8 cellular contexts compared by ENCODE assay signal in genomic region chr17:50347087-50347893, GRCh38. TPM values are rescaled to one million over a fixed set of nuclear protein-coding genes. Genes with fewer than 3 reads are reported as not detected.
A peak's percentile ranks its signal among the peaks of the same experiment; 100 is the strongest.
DNase-seq lines count a peak whose midpoint lies in the region; ATAC-seq, FAIRE-seq and TF ChIP-seq lines count a peak whose summit lies in the region.

No MANE protein-coding gene starts in this region.

- peak overlapping the region; percentile 34 for H4K91ac ChIP-seq in H1 (replicated peaks; ENCODE audit: insufficient read length, low read length)

- no peak for TF ChIP-seq EP300 in H1 (IDR thresholded peaks at IDR 0.05; ENCODE audit: borderline replicate concordance in 1 of 2, low read depth in 2 of 2, low read length in 2 of 2)

- H3K79me2 ChIP-seq in MM.1S (ENCODE audit: low read length) (peaks cover 13% of the 10 kb centered on the region), H1 (ENCODE audit: control insufficient read depth in 1 of 2, insufficient read depth in 2 of 2, low read length in 2 of 2) (peaks cover 0 to 25% of the 10 kb centered on the region in 2 experiments; a peak in 2 of 4 replicates)

- H2BK5ac ChIP-seq in H1 (ENCODE audit: low read depth, low read length) = peak overlapping the region; percentile 72; the same call in 1 of the 2 replicates

- peak overlapping the region; percentile 65 for H3K4ac ChIP-seq in H1 (replicated peaks; ENCODE audit: insufficient read length, low read depth, low read length)

- H2AK5ac ChIP-seq in H1 (ENCODE audit: low read depth, low read length) = peak overlapping the region; percentile 65; the same call in 1 of the 2 replicates

- H3K4me1 Mint-ChIP-seq in natural killer cell treated with Interleukin-12 subunit alpha and Interleukin-12 subunit beta and Interleukin-15 and Interleukin-18, amount 100 ng/mL, for 72 hours (ENCODE audit: low read depth in 2 of 2) = peaks cover 9 to 34% of the 10 kb centered on the region in 2 donors

- H3K9me3 ChIP-seq in BE2C = no peaks in the 10 kb centered on the region
- no peaks in the 10 kb centered on the region for H3K9me3 ChIP-seq in MM.1S (replicated peaks; ENCODE audit: insufficient read depth, low read length)
- H3K9me3 ChIP-seq in H1 (ENCODE audit: insufficient read depth in 2 of 2, low read depth in 1 of 2, low read length in 1 of 2) = no peaks in the 10 kb centered on the region
- H3K9me3 ChIP-seq in body of pancreas = no peaks in the 10 kb centered on the region

- H3K4me3 Mint-ChIP-seq in natural killer cell treated with Interleukin-12 subunit alpha and Interleukin-12 subunit beta and Interleukin-15 and Interleukin-18, amount 100 ng/mL, for 72 hours = peak overlapping the region; percentile 85

- no peak overlapping the region for H3K23ac ChIP-seq in H1 (ENCODE audit: insufficient read length)

- H3K27ac ChIP-seq in MM.1S (ENCODE audit: low read length) (no peak overlapping the region), H1 (ENCODE audit: low read depth, low read length) (no peak overlapping the region), body of pancreas (peak overlapping the region in 1 of 4 donors; percentile 28)

- H3K27me3 Mint-ChIP-seq in natural killer cell treated with Interleukin-12 subunit alpha and Interleukin-12 subunit beta and Interleukin-15 and Interleukin-18, amount 100 ng/mL, for 72 hours = no peaks in the 10 kb centered on the region

- H3K18ac ChIP-seq in H1 (ENCODE audit: extremely low read depth, low read length) = peak overlapping the region; percentile 51

- no peaks in the 10 kb centered on the region for H3F3A ChIP-seq in MM.1S (ENCODE audit: insufficient read depth, low read length)

- H3K9me2 ChIP-seq in MM.1S (replicated peaks; ENCODE audit: insufficient read depth, low read length) = no peaks in the 10 kb centered on the region

- no peak overlapping the region for H3K56ac ChIP-seq in H1 (replicated peaks; ENCODE audit: insufficient read length, low read depth, low read length)

- POLR2A ChIA-PET in H1 (lab: Charles Lee; ENCODE audit: partially characterized antibody) = interaction anchor here (0.6 to 12.4 kb wide), 10 partner anchors 15 to 201 kb away, joined by 3 to 135 read pairs (median 3); partner anchors contain the start of gene LRRC59

- 0 out of 2 replicates have a peak overlapping the region, but pooled peaks have one; percentile 7 for H2BK20ac ChIP-seq in H1 (ENCODE audit: low read length)

- no peaks in the 10 kb centered on the region for H3K36me3 Mint-ChIP-seq in natural killer cell treated with Interleukin-12 subunit alpha and Interleukin-12 subunit beta and Interleukin-15 and Interleukin-18, amount 100 ng/mL, for 72 hours

- TF ChIP-seq POLR2A in H1 (IDR thresholded peaks at IDR 0.05; ENCODE audit: control extremely low read depth in 1 of 2, low read depth in 2 of 2, low read length in 2 of 2) = 0 out of 3 replicates have a peak, but pooled peaks of 1 of the 2 experiments have one; percentile 35
- TF ChIP-seq POLR2A in body of pancreas (IDR thresholded peaks at IDR 0.05) = no peak

- 15% methylated on average over 15 of the region's 19 CpGs; no CpG with 5 or more reads in 1 of the 2 experiments for WGBS in H1 (ENCODE audit: extremely low coverage in 1 of 2, insufficient coverage in 1 of 2, insufficient read length in 1 of 2, insufficient replicate concordance in 2 of 2, low coverage in 1 of 2, low lambda C conversion rate in 2 of 2, missing lambda C conversion rate in 1 of 2), 2 experiments
- 44 to 63% methylated on average over 6 to 17 of the region's 19 CpGs for WGBS in body of pancreas, 2 donors

- no peak for ATAC-seq in natural killer cell treated with Interleukin-12 subunit alpha and Interleukin-12 subunit beta and Interleukin-15 and Interleukin-18, amount 100 ng/mL, for 72 hours
- ATAC-seq in body of pancreas (no peak), HG03159 (IDR thresholded peaks at IDR 0.05; ENCODE audit: unreplicated experiment) (no peak)

- H3K9me3 Mint-ChIP-seq in natural killer cell treated with Interleukin-12 subunit alpha and Interleukin-12 subunit beta and Interleukin-15 and Interleukin-18, amount 100 ng/mL, for 72 hours = no peaks in the 10 kb centered on the region

- H4K20me1 ChIP-seq in MM.1S (ENCODE audit: insufficient read depth, low read length) = no peaks in the 10 kb centered on the region
- H4K20me1 ChIP-seq in H1 (replicated peaks in 1 of 2; ENCODE audit: control insufficient read depth in 1 of 2, insufficient read depth in 2 of 2, low read length in 2 of 2) = peaks cover 2 to 21% of the 10 kb centered on the region in 2 experiments

- H4K8ac ChIP-seq in H1 (ENCODE audit: extremely low read depth, insufficient read depth, low read length) = no peak overlapping the region; the same call in 1 of the 2 replicates

- H3K4me3 ChIP-seq in BE2C (ENCODE audit: low read depth, low read length) = peak overlapping the region; percentile 77
- peak overlapping the region; percentile 92 for H3K4me3 ChIP-seq in MM.1S (ENCODE audit: low read length)
- peak overlapping the region; percentile 81 to 93 (median 88) for H3K4me3 ChIP-seq in H1 (ENCODE audit: extremely low read depth in 1 of 4, insufficient read depth in 2 of 4, low read depth in 3 of 4, low read length in 4 of 4)
- H3K4me3 ChIP-seq in body of pancreas = no peak overlapping the region

- no peak for FAIRE-seq in H1 (lab: Jason Lieb, UNC)

- H3K14ac ChIP-seq in H1 (ENCODE audit: insufficient read length) = no peak overlapping the region

- no peak overlapping the region for H2AFZ ChIP-seq in MM.1S (ENCODE audit: low read length)
- H2AFZ ChIP-seq in H1 (ENCODE audit: low read length) = no peak overlapping the region

- H2BK120ac ChIP-seq in H1 (replicated peaks; ENCODE audit: low read depth, low read length) = no peak overlapping the region

- H3K36me3 ChIP-seq in BE2C = no peaks in the 10 kb centered on the region
- H3K36me3 ChIP-seq in MM.1S (replicated peaks; ENCODE audit: insufficient read depth, low read length) = no peaks in the 10 kb centered on the region
- H3K36me3 ChIP-seq in H1 (ENCODE audit: control insufficient read depth in 2 of 4, insufficient read depth in 4 of 4, low read length in 3 of 4) = 0 out of 8 replicates have a peak, but pooled peaks cover 0 to 4% (median 0%) of the 10 kb centered on the region in 4 experiments
- no peaks in the 10 kb centered on the region for H3K36me3 ChIP-seq in body of pancreas (replicated peaks in 1 of 2; ENCODE audit: insufficient read depth in 1 of 2, low read depth in 2 of 2)

- H3K4me1 ChIP-seq in BE2C = peaks cover 3% of the 10 kb centered on the region; the same call in 1 of the 2 replicates
- H3K4me1 ChIP-seq in MM.1S (ENCODE audit: low read length) = no peaks in the 10 kb centered on the region
- peaks cover 4 to 17% (median 11%) of the 10 kb centered on the region in 4 experiments for H3K4me1 ChIP-seq in H1 (replicated peaks in 1 of 4; ENCODE audit: control insufficient read depth in 3 of 4, insufficient read depth in 4 of 4, low read length in 3 of 4)
- peaks cover 22% of the 10 kb centered on the region for H3K4me1 ChIP-seq in body of pancreas

- H3K4me2 ChIP-seq in MM.1S (ENCODE audit: low read depth, low read length) = peak overlapping the region; percentile 87
- H3K4me2 ChIP-seq in H1 (ENCODE audit: insufficient read depth in 1 of 2, low read depth in 2 of 2, low read length in 2 of 2) = peak overlapping the region; percentile 91 to 95

- peak overlapping the region; percentile 57 to 78 for H3K27ac Mint-ChIP-seq in natural killer cell treated with Interleukin-12 subunit alpha and Interleukin-12 subunit beta and Interleukin-15 and Interleukin-18, amount 100 ng/mL, for 72 hours

- intact Hi-C loops in body of pancreas (cut with DNase I) = no loop called here

- CTCF ChIA-PET in H1 (lab: Charles Lee; ENCODE audit: partially characterized antibody) = interaction anchor here (1.1 to 4.0 kb wide), 6 partner anchors 13 to 147 kb away, joined by 3 to 58 read pairs (median 4); partner anchors contain the start of gene LRRC59

- peak overlapping the region; percentile 46; the same call in 1 of the 2 replicates for H2BK15ac ChIP-seq in H1 (ENCODE audit: low read length)

- DNase-seq in BE2C = no peak
- no peak for DNase-seq in MM.1S
- peak in 1 of 2 experiments; percentile 57 for DNase-seq in H1 (ENCODE audit: low read depth in 1 of 2, low spot score in 2 of 2)
- no peak for DNase-seq in natural killer cell treated with Interleukin-12 subunit alpha and Interleukin-12 subunit beta and Interleukin-15 and Interleukin-18, amount 100 ng/mL, for 72 hours (ENCODE audit: low spot score)
- no peak for DNase-seq in epidermal melanocyte (ENCODE audit: insufficient read length, low spot score)
- DNase-seq in GM10266 (ENCODE audit: extremely low spot score) = no peak
- DNase-seq in body of pancreas = no peak

- H3K9ac ChIP-seq in MM.1S (ENCODE audit: low read length) (peak overlapping the region; percentile 84), H1 (replicated peaks in 1 of 4; ENCODE audit: extremely low read depth in 1 of 4, low read depth in 3 of 4, low read length in 3 of 4) (peak overlapping the region; percentile 66 to 83 (median 70))

- H3K23me2 ChIP-seq in H1 (ENCODE audit: low read depth, low read length) = peaks cover 17% of the 10 kb centered on the region

- peaks cover 20% of the 10 kb centered on the region for H3K79me1 ChIP-seq in H1 (ENCODE audit: low read depth, low read length)

- TF ChIP-seq RAD21 in H1 (IDR thresholded peaks at IDR 0.05 in 1 of 2, conservative IDR thresholded peaks at IDR 0.05 in 1 of 2; ENCODE audit: low read depth in 2 of 2, low read length in 2 of 2) = no peak

- H2BK12ac ChIP-seq in H1 (ENCODE audit: low read depth, low read length) = no peak overlapping the region

- no peak overlapping the region for H4K5ac ChIP-seq in H1 (ENCODE audit: insufficient read length, low read depth, low read length)

- H3K27me3 ChIP-seq in BE2C = peaks cover 3% of the 10 kb centered on the region; the same call in 1 of the 2 replicates
- H3K27me3 ChIP-seq in MM.1S (replicated peaks; ENCODE audit: insufficient read depth, low read length) = peaks cover 4% of the 10 kb centered on the region; the same call in 1 of the 2 replicates
- peaks cover 0 to 9% (median 5%) of the 10 kb centered on the region in 4 experiments; a peak in 4 of 7 replicates for H3K27me3 ChIP-seq in H1 (replicated peaks in 1 of 4; ENCODE audit: control insufficient read depth in 3 of 4, extremely low read depth in 1 of 4, insufficient read depth in 3 of 4, low read length in 3 of 4)
- H3K27me3 ChIP-seq in body of pancreas = no peaks in the 10 kb centered on the region

- TF ChIP-seq CTCF in BE2C (IDR thresholded peaks at IDR 0.05; ENCODE audit: low read depth, low read length) = no peak
- TF ChIP-seq CTCF in MM.1S (IDR thresholded peaks at IDR 0.05; ENCODE audit: low read length) = no peak
- no peak for TF ChIP-seq CTCF in H1 (IDR thresholded peaks at IDR 0.05; ENCODE audit: control extremely low read depth in 1 of 3, insufficient read depth in 1 of 3, low read depth in 1 of 3, low read length in 3 of 3)
- no peak for TF ChIP-seq CTCF in GM10266 (IDR thresholded peaks at IDR 0.05; ENCODE audit: control insufficient read depth, insufficient read depth, low read depth, missing control alignments)
- no peak for TF ChIP-seq CTCF in body of pancreas (IDR thresholded peaks at IDR 0.05)

RNA-seq across cellular contexts. Expression of gene XYLT2, which starts 1.4 kb away (rescaled TPM):
- polyA plus RNA-seq in BE2C (2012; ENCODE audit: insufficient read depth, insufficient read length, low read depth) = 15.8 TPM
- total RNA-seq in H1 (2021; fragmentation: NEBNext Ultra II Directional; extraction: Animal tissue kit (Norgen Biotek cat#: 25700)) = 28.0 and 28.9 TPM in 2 replicates
- 29.9 and 38.2 TPM in 2 replicates for polyA plus RNA-seq in H1 (2011; rRNA removed)
- 26.8 TPM for polyA plus RNA-seq in H1 (2011; cell fraction: cytosol; rRNA removed)
- 55.3 TPM for polyA plus RNA-seq in H1 (2011; cell fraction: nucleus; rRNA removed)
- 17.0 to 31.4 TPM (median 27.3 TPM) in 4 replicates for polyA plus RNA-seq in H1 (2012, experiment 1 of 2)
- 16.5 TPM for polyA plus RNA-seq in H1 (2012, experiment 2 of 2)
- 29.7 TPM for polyA plus RNA-seq in H1 (2013, experiment 1 of 2)
- 29.8 TPM for polyA plus RNA-seq in H1 (2013, experiment 2 of 2)
- polyA minus RNA-seq in H1 (2011; rRNA and poly(A)+ RNA removed) = 28.9 and 33.8 TPM in 2 replicates
- 39.8 TPM for polyA minus RNA-seq in H1 (2011; cell fraction: cytosol; rRNA and poly(A)+ RNA removed)
- polyA minus RNA-seq in H1 (2011; cell fraction: nucleus; rRNA and poly(A)+ RNA removed) = 35.9 TPM
- 10 to 100 TPM; 19.6 to 27.1 TPM for total RNA-seq in natural killer cell treated with Interleukin-12 subunit alpha and Interleukin-12 subunit beta and Interleukin-15 and Interleukin-18, amount 100 ng/mL, for 72 hours
- 10 to 100 TPM; 22.8 to 31.3 TPM for total RNA-seq in body of pancreas

RNA-seq across cellular contexts. Expression of gene MRPL27, which starts 25.7 kb away (rescaled TPM):
- polyA plus RNA-seq in BE2C (2012; ENCODE audit: insufficient read depth, insufficient read length, low read depth) = 201 TPM
- 75.6 and 82.6 TPM in 2 replicates for total RNA-seq in H1 (2021; fragmentation: NEBNext Ultra II Directional; extraction: Animal tissue kit (Norgen Biotek cat#: 25700))
- 109 and 135 TPM in 2 replicates for polyA plus RNA-seq in H1 (2011; rRNA removed)
- polyA plus RNA-seq in H1 (2011; cell fraction: cytosol; rRNA removed) = 155 TPM
- 67.9 TPM for polyA plus RNA-seq in H1 (2011; cell fraction: nucleus; rRNA removed)
- polyA plus RNA-seq in H1 (2012, experiment 1 of 2) = 130 to 159 TPM (median 138 TPM) in 4 replicates
- 95.2 TPM for polyA plus RNA-seq in H1 (2012, experiment 2 of 2)
- polyA plus RNA-seq in H1 (2013, experiment 1 of 2) = 54.9 TPM
- polyA plus RNA-seq in H1 (2013, experiment 2 of 2) = 60.3 TPM
- polyA minus RNA-seq in H1 (2011; rRNA and poly(A)+ RNA removed) = 55.9 and 75.0 TPM in 2 replicates
- polyA minus RNA-seq in H1 (2011; cell fraction: cytosol; rRNA and poly(A)+ RNA removed) = 33.5 TPM
- 41.1 TPM for polyA minus RNA-seq in H1 (2011; cell fraction: nucleus; rRNA and poly(A)+ RNA removed)
- total RNA-seq in natural killer cell treated with Interleukin-12 subunit alpha and Interleukin-12 subunit beta and Interleukin-15 and Interleukin-18, amount 100 ng/mL, for 72 hours = 10 to 100 TPM; 62.7 to 77.7 TPM
- total RNA-seq in body of pancreas = 10 to 100 TPM; 26.5 to 31.3 TPM

RNA-seq across cellular contexts. Expression of gene EME1, which starts 25.7 kb away (rescaled TPM):
- 7.6 TPM for polyA plus RNA-seq in BE2C (2012; ENCODE audit: insufficient read depth, insufficient read length, low read depth)
- 13.3 and 13.9 TPM in 2 replicates for total RNA-seq in H1 (2021; fragmentation: NEBNext Ultra II Directional; extraction: Animal tissue kit (Norgen Biotek cat#: 25700))
- polyA plus RNA-seq in H1 (2011; rRNA removed) = 13.9 and 16.3 TPM in 2 replicates
- polyA plus RNA-seq in H1 (2011; cell fraction: cytosol; rRNA removed) = 23.2 TPM
- polyA plus RNA-seq in H1 (2011; cell fraction: nucleus; rRNA removed) = 62.4 TPM
- polyA plus RNA-seq in H1 (2012, experiment 1 of 2) = 19.3 to 29.0 TPM (median 22.2 TPM) in 4 replicates
- polyA plus RNA-seq in H1 (2012, experiment 2 of 2) = 4.9 TPM
- polyA plus RNA-seq in H1 (2013, experiment 1 of 2) = 14.5 TPM
- 12.3 TPM for polyA plus RNA-seq in H1 (2013, experiment 2 of 2)
- polyA minus RNA-seq in H1 (2011; rRNA and poly(A)+ RNA removed) = 16.0 and 17.8 TPM in 2 replicates
- polyA minus RNA-seq in H1 (2011; cell fraction: cytosol; rRNA and poly(A)+ RNA removed) = 12.3 TPM
- polyA minus RNA-seq in H1 (2011; cell fraction: nucleus; rRNA and poly(A)+ RNA removed) = 28.1 TPM
- 10 to 100 TPM; 15.8 to 40.2 TPM for total RNA-seq in natural killer cell treated with Interleukin-12 subunit alpha and Interleukin-12 subunit beta and Interleukin-15 and Interleukin-18, amount 100 ng/mL, for 72 hours
- total RNA-seq in body of pancreas = not detected

RNA-seq across cellular contexts. Expression of gene LRRC59, which starts 50.0 kb away (rescaled TPM):
- polyA plus RNA-seq in BE2C (2012; ENCODE audit: insufficient read depth, insufficient read length, low read depth) = 302 TPM
- total RNA-seq in H1 (2021; fragmentation: NEBNext Ultra II Directional; extraction: Animal tissue kit (Norgen Biotek cat#: 25700)) = 117 TPM in 2 replicates
- 48.3 and 48.7 TPM in 2 replicates for polyA plus RNA-seq in H1 (2011; rRNA removed)
- polyA plus RNA-seq in H1 (2011; cell fraction: cytosol; rRNA removed) = 58.5 TPM
- polyA plus RNA-seq in H1 (2011; cell fraction: nucleus; rRNA removed) = 43.5 TPM
- 94.3 to 100 TPM (median 95.6 TPM) in 4 replicates for polyA plus RNA-seq in H1 (2012, experiment 1 of 2)
- polyA plus RNA-seq in H1 (2012, experiment 2 of 2) = 68.4 TPM
- 66.2 TPM for polyA plus RNA-seq in H1 (2013, experiment 1 of 2)
- 66.4 TPM for polyA plus RNA-seq in H1 (2013, experiment 2 of 2)
- 104 and 110 TPM in 2 replicates for polyA minus RNA-seq in H1 (2011; rRNA and poly(A)+ RNA removed)
- polyA minus RNA-seq in H1 (2011; cell fraction: cytosol; rRNA and poly(A)+ RNA removed) = 39.5 TPM
- polyA minus RNA-seq in H1 (2011; cell fraction: nucleus; rRNA and poly(A)+ RNA removed) = 37.6 TPM
- 100 to 1,000 TPM in 1 of 2 donors, 10 to 100 TPM in 1; 90.8 to 138 TPM for total RNA-seq in natural killer cell treated with Interleukin-12 subunit alpha and Interleukin-12 subunit beta and Interleukin-15 and Interleukin-18, amount 100 ng/mL, for 72 hours
- 100 to 1,000 TPM in 1 of 2 donors, 10 to 100 TPM in 1; 70.8 to 113 TPM for total RNA-seq in body of pancreas

Comparison
In these comparisons a context has a peak if more than half of its experiments do, and no peak if none do; other contexts are left out.
1. H3K4me3 ChIP-seq: peak in BE2C (single experiment), MM.1S (single experiment) and H1 (4 of 4); none in body of pancreas (0 of 2).
2. RNA of gene EME1, which starts 25.7 kb away (total RNA-seq): 15.8 to 40.2 TPM in natural killer cell treated with Interleukin-12 subunit alpha and Interleukin-12 subunit beta and Interleukin-15 and Interleukin-18, amount 100 ng/mL, for 72 hours and 13.3 to 13.9 TPM in H1; not detected in body of pancreas; every median in the first group is over 10 times any median in the second.